Comparison of ENCODE assay signal across 8 cellular contexts in genomic region chr2:54666131-54666637, GRCh38. TPM values are rescaled to one million over a fixed set of nuclear protein-coding genes. Genes with fewer than 3 reads are reported as not detected.
DNase-seq lines count a peak whose midpoint lies in the region; ATAC-seq and TF ChIP-seq lines count a peak whose summit lies in the region.

No MANE protein-coding gene starts in this region.

- H3K4me3 ChIP-seq in mammary epithelial cell (replicated peaks in 1 of 3; ENCODE audit: insufficient read depth in 1 of 3, low read depth in 2 of 3, low read length in 3 of 3) (no peak overlapping the region), dorsolateral prefrontal cortex (peak overlapping the region in 16 of 59 donors; percentile 4 to 40 (median 18)), mesenchymal stem cell (ENCODE audit: insufficient read depth in 1 of 2, low read depth in 1 of 2, low read length in 2 of 2) (peak overlapping the region in 1 of 2 experiments; percentile 25), upper lobe of right lung (no peak overlapping the region)

- peak overlapping the region in 1 of 2 experiments; percentile 85 for H3K4ac ChIP-seq in mesenchymal stem cell (ENCODE audit: low read depth in 1 of 2, low read length in 2 of 2)

- peak overlapping the region; percentile 78 to 84 for H3K18ac ChIP-seq in mesenchymal stem cell (ENCODE audit: low read depth in 1 of 2, low read length in 2 of 2)

- no peaks in the 10 kb centered on the region for H3K27me3 Mint-ChIP-seq in MCF 10A (ENCODE audit: insufficient read depth, unreplicated experiment)
- H3K27me3 Mint-ChIP-seq in activated T-cell treated with anti-CD3 and anti-CD28 coated beads, Interleukin-2, amount 50 U/mL, for 4 hours (ENCODE audit: low read depth) = no peaks in the 10 kb centered on the region

- no peak overlapping the region for H4K8ac ChIP-seq in mesenchymal stem cell (ENCODE audit: low read length)

- intact Hi-C loops in MCF 10A (cut with micrococcal nuclease) (no loop called here), mammary epithelial cell (cut with micrococcal nuclease) (no loop called here), dorsolateral prefrontal cortex (cut with DNase I) (loop anchor here in 1 of 2 donors (5.0 to 10.0 kb wide), 2 partner anchors 56 to 331 kb away; partner anchors contain the start of gene EML6), upper lobe of right lung (cut with DNase I) (no loop called here)

- peaks cover 42% of the 10 kb centered on the region for H3K79me1 ChIP-seq in mesenchymal stem cell (replicated peaks; ENCODE audit: low read length, poor library complexity, severe bottlenecking)

- TF ChIP-seq CTCF in MCF 10A (IDR thresholded peaks at IDR 0.05; ENCODE audit: unreplicated experiment) = no peak
- no peak for TF ChIP-seq CTCF in mammary epithelial cell (conservative IDR thresholded peaks at IDR 0.05 in 1 of 2, IDR thresholded peaks at IDR 0.05 in 1 of 2; ENCODE audit: extremely low read depth in 1 of 2, insufficient read depth in 1 of 2, low read depth in 1 of 2, low read length in 2 of 2)
- no peak for TF ChIP-seq CTCF in dorsolateral prefrontal cortex (IDR thresholded peaks at IDR 0.05 in 54 of 56, conservative IDR thresholded peaks at IDR 0.05 in 2 of 56; ENCODE audit: low read depth in 1 of 56, partially characterized antibody in 56 of 56)
- no peak for TF ChIP-seq CTCF in upper lobe of right lung (IDR thresholded peaks at IDR 0.05)

- H2BK15ac ChIP-seq in mesenchymal stem cell (ENCODE audit: low read depth, poor library complexity, severe bottlenecking) = no peak overlapping the region

- no peak overlapping the region for H2AK5ac ChIP-seq in mesenchymal stem cell (ENCODE audit: low read length, severe bottlenecking)

- BruUV-seq in MCF 10A (replicated peaks; lab: Mats Ljungman, UMichigan) = no TSS peak
- BruUV-seq in mammary epithelial cell (replicated peaks; lab: Mats Ljungman, UMichigan) = no TSS peak

- CTCF ChIA-PET in MCF 10A (lab: Yijun Ruan, JAX) = interaction anchor here (0.7 to 4.8 kb wide), 20 partner anchors 10 to 790 kb away, joined by 3 to 36 read pairs (median 4); no protein-coding TSS in a partner anchor
- CTCF ChIA-PET in mammary epithelial cell (lab: Charles Lee; ENCODE audit: low non-redundant PET) = no interaction called here

- no peak overlapping the region for H4K91ac ChIP-seq in mesenchymal stem cell (ENCODE audit: low read length)

- H2AFZ ChIP-seq in mammary epithelial cell (ENCODE audit: low read depth, low read length) (no peak overlapping the region), mesenchymal stem cell (ENCODE audit: low read depth, low read length) (no peak overlapping the region)

- H3K9me3 ChIP-seq in mammary epithelial cell (replicated peaks; ENCODE audit: insufficient read depth, low read length) = no peaks in the 10 kb centered on the region
- H3K9me3 ChIP-seq in mesenchymal stem cell (ENCODE audit: control insufficient read depth, low read length) = no peaks in the 10 kb centered on the region
- no peaks in the 10 kb centered on the region for H3K9me3 ChIP-seq in upper lobe of right lung

- H3K36me3 Mint-ChIP-seq in MCF 10A (ENCODE audit: insufficient read depth, unreplicated experiment) = peaks cover 81% of the 10 kb centered on the region
- peaks cover 54% of the 10 kb centered on the region for H3K36me3 Mint-ChIP-seq in activated T-cell treated with anti-CD3 and anti-CD28 coated beads, Interleukin-2, amount 50 U/mL, for 4 hours (ENCODE audit: insufficient read depth)

- no peaks in the 10 kb centered on the region for H4K20me1 ChIP-seq in mammary epithelial cell (ENCODE audit: insufficient read depth, low read length)

- H3K4me2 ChIP-seq in mammary epithelial cell (ENCODE audit: insufficient read depth, low read depth, low read length) (no peak overlapping the region), mesenchymal stem cell (ENCODE audit: low read length, poor library complexity, severe bottlenecking) (no peak overlapping the region)

- POLR2A ChIA-PET in MCF 10A (lab: Yijun Ruan, JAX) = interaction anchor here (0.5 to 2.2 kb wide), 5 partner anchors 29 to 334 kb away, joined by 3 to 6 read pairs (median 3); no protein-coding TSS in a partner anchor

- H3K23ac ChIP-seq in mesenchymal stem cell (ENCODE audit: low read length in 2 of 2) = no peak overlapping the region

- peak; percentile 36 for ATAC-seq in upper lobe of right lung
- no peak for ATAC-seq in activated T-cell treated with anti-CD3 and anti-CD28 coated beads, Interleukin-2, amount 50 U/mL, for 4 hours

- H3K27ac Mint-ChIP-seq in MCF 10A (ENCODE audit: low read depth, unreplicated experiment) = peak overlapping the region; percentile 41

- no peak overlapping the region for H2BK12ac ChIP-seq in mesenchymal stem cell (ENCODE audit: low read length in 2 of 2)

- H2BK5ac ChIP-seq in mesenchymal stem cell (ENCODE audit: low read depth, low read length, poor library complexity, severe bottlenecking) = no peak overlapping the region

- H3K79me2 ChIP-seq in mammary epithelial cell (ENCODE audit: insufficient read depth, low read length) = peaks cover 3% of the 10 kb centered on the region

- no peak overlapping the region for H3K27ac ChIP-seq in mammary epithelial cell (ENCODE audit: insufficient read depth, low read depth, low read length)
- peak overlapping the region; percentile 55 to 98 (median 93) for H3K27ac ChIP-seq in dorsolateral prefrontal cortex
- H3K27ac ChIP-seq in mesenchymal stem cell (ENCODE audit: low read length, poor library complexity, severe bottlenecking) = no peak overlapping the region
- H3K27ac ChIP-seq in upper lobe of right lung = peak overlapping the region; percentile 79

- WGBS in mammary epithelial cell (ENCODE audit: low coverage, missing lambda C conversion rate) = 15% methylated on average over 3 of the region's 3 CpGs
- 43% methylated on average over 1 of the region's 3 CpGs for WGBS in mesenchymal stem cell

- DNase-seq in MCF 10A (ENCODE audit: unreplicated experiment) (peak; percentile 64), mammary epithelial cell (no peak), dorsolateral prefrontal cortex (peak in 2 of 10 donors; percentile 45 to 50), mesenchymal stem cell (peak; percentile 92), upper lobe of right lung (no peak)
- no peak for DNase-seq in stimulated activated CD4-positive, alpha-beta T cell treated with anti-CD3 and anti-CD28 coated beads, Interleukin-2, amount 100 ng/mL, for 24 hours
- DNase-seq in activated CD4-positive, alpha-beta T cell treated with anti-CD3 and anti-CD28 coated beads, Interleukin-2, amount 50 U/mL, for 1 hour = no peak
- no peak for DNase-seq in activated T-cell treated with anti-CD3 and anti-CD28 coated beads, Interleukin-2, amount 50 U/mL, for 4 hours

- no peak overlapping the region for H3K4me3 Mint-ChIP-seq in MCF 10A (ENCODE audit: unreplicated experiment)
- H3K4me3 Mint-ChIP-seq in activated T-cell treated with anti-CD3 and anti-CD28 coated beads, Interleukin-2, amount 50 U/mL, for 4 hours = no peak overlapping the region

- no peak overlapping the region for H3K14ac ChIP-seq in mesenchymal stem cell (ENCODE audit: low read length in 2 of 2)

- H3K27me3 ChIP-seq in mammary epithelial cell (ENCODE audit: insufficient read depth, low read length) (no peaks in the 10 kb centered on the region), dorsolateral prefrontal cortex (no peaks in the 10 kb centered on the region), mesenchymal stem cell (ENCODE audit: control insufficient read depth in 1 of 2, insufficient read depth in 1 of 2, low read length in 2 of 2) (no peaks in the 10 kb centered on the region), upper lobe of right lung (no peaks in the 10 kb centered on the region)

- no peaks in the 10 kb centered on the region for H3K9me3 Mint-ChIP-seq in MCF 10A (ENCODE audit: unreplicated experiment)
- no peaks in the 10 kb centered on the region for H3K9me3 Mint-ChIP-seq in activated T-cell treated with anti-CD3 and anti-CD28 coated beads, Interleukin-2, amount 50 U/mL, for 4 hours

- H3K4me1 ChIP-seq in mammary epithelial cell (ENCODE audit: insufficient read depth, low read length) (peaks cover 24% of the 10 kb centered on the region), mesenchymal stem cell (ENCODE audit: control insufficient read depth, insufficient read depth, low read depth, low read length) (no peaks in the 10 kb centered on the region), upper lobe of right lung (peaks cover 56% of the 10 kb centered on the region)

- in situ Hi-C loops in mammary epithelial cell (cut with MboI; ENCODE audit: low sequenced_read_pairs in 2 of 2) = no loop called here

- peaks cover 32% of the 10 kb centered on the region for H3K4me1 Mint-ChIP-seq in MCF 10A (ENCODE audit: insufficient read depth, unreplicated experiment)
- H3K4me1 Mint-ChIP-seq in activated T-cell treated with anti-CD3 and anti-CD28 coated beads, Interleukin-2, amount 50 U/mL, for 4 hours (ENCODE audit: low read depth) = peaks cover 4% of the 10 kb centered on the region

- H3K9ac ChIP-seq in mammary epithelial cell (ENCODE audit: insufficient read depth, low read length) = no peak overlapping the region
- peak overlapping the region; percentile 71 for H3K9ac ChIP-seq in mesenchymal stem cell (ENCODE audit: low read length)

- H3K36me3 ChIP-seq in mammary epithelial cell (ENCODE audit: insufficient read depth, low read length) (peaks cover 36% of the 10 kb centered on the region), mesenchymal stem cell (ENCODE audit: control insufficient read depth in 1 of 2, insufficient read depth in 2 of 2, low read depth in 1 of 2, low read length in 2 of 2) (peaks cover 58 to 86% of the 10 kb centered on the region in 2 experiments), upper lobe of right lung (peaks cover 84% of the 10 kb centered on the region)

- peak overlapping the region; percentile 71 for H2BK120ac ChIP-seq in mesenchymal stem cell (ENCODE audit: low read depth, low read length)

- dilution Hi-C loops in mammary epithelial cell (cut with HindIII; ENCODE audit: low sequenced_read_pairs) = no loop called here

RNA-seq across cellular contexts. Expression of gene EML6, which starts 57.3 kb away (rescaled TPM):
- total RNA-seq in MCF 10A (2022) (0.77 and 1.7 TPM in 2 replicates), mammary epithelial cell (under 1 TPM; 0.83 to 0.94 TPM), dorsolateral prefrontal cortex (10 to 100 TPM; 19.0 to 50.3 (median 33.2) TPM), upper lobe of right lung (1.4 TPM)
- polyA plus RNA-seq in mammary epithelial cell = 0.37 TPM
- polyA minus RNA-seq in mammary epithelial cell = not detected
- polyA plus RNA-seq in mesenchymal stem cell (2013, experiment 1 of 2) = 0.36 TPM
- polyA plus RNA-seq in mesenchymal stem cell (2013, experiment 2 of 2) = 0.25 TPM
- total RNA-seq in activated T-cell treated with anti-CD3 and anti-CD28 coated beads, Interleukin-2, amount 50 U/mL, for 4 hours = under 1 TPM; 0.28 to 0.71 (median 0.55) TPM

Comparison
In these comparisons a context has a peak if more than half of its experiments do, and no peak if none do; other contexts are left out.
1. DNase-seq: peak in MCF 10A (single experiment) and mesenchymal stem cell (single experiment); none in mammary epithelial cell (single experiment), upper lobe of right lung (single experiment), stimulated activated CD4-positive, alpha-beta T cell treated with anti-CD3 and anti-CD28 coated beads, Interleukin-2, amount 100 ng/mL, for 24 hours (0 of 2), activated CD4-positive, alpha-beta T cell treated with anti-CD3 and anti-CD28 coated beads, Interleukin-2, amount 50 U/mL, for 1 hour (single experiment) and activated T-cell treated with anti-CD3 and anti-CD28 coated beads, Interleukin-2, amount 50 U/mL, for 4 hours (single experiment).
2. H3K27ac ChIP-seq: peak in dorsolateral prefrontal cortex (59 of 59) and upper lobe of right lung (single experiment); none in mammary epithelial cell (single experiment) and mesenchymal stem cell (single experiment).